1 cellular context compared by ENCODE assay signal in genomic region chr11:62919476-62919875, GRCh38.
TF ChIP-seq lines count a peak whose summit lies in the region.

No MANE protein-coding gene starts in this region.

TF ChIP-seq in H1, 55 proteins besides CTCF, POLR2A, EP300 and RAD21:
- TF ChIP-seq KDM1A (IDR thresholded peaks at IDR 0.05; ENCODE audit: borderline replicate concordance, low read length): no peak
- TF ChIP-seq CTBP2 (IDR thresholded peaks at IDR 0.05; ENCODE audit: borderline replicate concordance, insufficient read depth, insufficient read length, low read length): no peak
- TF ChIP-seq TEAD4 (IDR thresholded peaks at IDR 0.05; ENCODE audit: low read depth, low read length): no peak
- TF ChIP-seq SIX5 (IDR thresholded peaks at IDR 0.05; ENCODE audit: low read depth, low read length): no peak
- TF ChIP-seq POU5F1 (IDR thresholded peaks at IDR 0.05; ENCODE audit: low read depth, low read length): no peak
- TF ChIP-seq RFX5 (IDR thresholded peaks at IDR 0.05; ENCODE audit: borderline replicate concordance, low read depth, low read length): no peak
- TF ChIP-seq CREB1 (IDR thresholded peaks at IDR 0.05): no peak
- no peak for TF ChIP-seq JUN (IDR thresholded peaks at IDR 0.05; ENCODE audit: low read depth, low read length)
- no peak for TF ChIP-seq GABPA (IDR thresholded peaks at IDR 0.05; ENCODE audit: borderline replicate concordance, insufficient read depth, low read length)
- no peak for TF ChIP-seq POLR2AphosphoS5 (IDR thresholded peaks at IDR 0.05; ENCODE audit: low read depth, low read length)
